1 cellular context compared by ENCODE assay signal in genomic region chr22:50281384-50281760, GRCh38.
TF ChIP-seq lines count a peak whose summit lies in the region.

No MANE protein-coding gene starts in this region.

TF ChIP-seq in IMR-90, 13 proteins besides CTCF, POLR2A, EP300 and RAD21:
- TF ChIP-seq CEBPB (IDR thresholded peaks at IDR 0.05; ENCODE audit: low read depth, low read length) (no peak), USF2 (IDR thresholded peaks at IDR 0.05; ENCODE audit: low read depth, low read length) (no peak), NFE2L2 (IDR thresholded peaks at IDR 0.05; ENCODE audit: low read depth, low read length) (no peak), RCOR1 (IDR thresholded peaks at IDR 0.05; ENCODE audit: insufficient replicate concordance, low read length) (no peak), MAZ (IDR thresholded peaks at IDR 0.05; ENCODE audit: borderline replicate concordance, low read depth, low read length) (no peak), BHLHE40 (IDR thresholded peaks at IDR 0.05; ENCODE audit: low read depth, low read length) (no peak), RFX5 (IDR thresholded peaks at IDR 0.05; ENCODE audit: low read depth, low read length) (no peak)
TF ChIP-seq in IMR-90: peak in this region for 0.
